Comparison of ENCODE assay signal across 8 cellular contexts in the genomic region with DNA sequence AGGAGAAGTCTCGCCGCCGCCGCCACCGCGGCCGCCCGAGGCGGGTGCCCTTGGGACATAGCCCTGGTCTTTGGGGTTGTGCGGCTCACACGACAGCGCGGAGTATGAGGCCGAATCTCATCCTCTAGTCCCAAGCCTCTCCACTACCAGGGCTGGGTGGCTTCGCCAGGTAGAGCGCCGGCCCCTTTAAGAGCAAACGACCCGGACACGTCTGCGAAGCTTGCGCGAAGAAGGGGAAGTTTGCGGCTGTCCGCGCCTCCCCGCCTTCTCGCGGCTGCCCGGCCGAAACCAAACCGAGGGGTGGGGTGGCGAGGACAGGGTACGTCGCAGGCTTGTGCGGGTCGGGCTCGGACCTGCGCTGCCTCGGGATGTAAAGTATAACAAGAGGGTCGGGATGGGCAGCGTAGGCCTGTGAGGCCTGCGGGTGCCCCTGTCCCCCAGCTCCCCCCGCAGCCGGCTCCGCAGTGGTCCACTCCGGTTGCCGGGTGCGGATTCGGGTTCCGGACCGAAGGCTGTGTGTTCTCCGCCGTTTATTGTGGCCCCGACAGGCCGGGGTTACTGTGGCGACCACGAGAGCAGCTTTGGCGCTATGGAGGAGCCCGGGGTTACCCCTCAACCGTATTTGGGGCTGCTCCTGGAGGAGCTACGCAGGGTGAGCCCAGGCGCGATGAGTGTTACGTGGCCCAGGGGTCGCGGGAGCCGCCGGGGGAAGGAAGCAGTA. TPM values are rescaled to one million over a fixed set of nuclear protein-coding genes. Genes with fewer than 3 reads are reported as not detected.
A peak's percentile ranks its signal among the peaks of the same experiment; 100 is the strongest.
DNase-seq lines count a peak whose midpoint lies in the region; ATAC-seq, FAIRE-seq and TF ChIP-seq lines count a peak whose summit lies in the region.

No MANE protein-coding gene starts in this region.

- H3K9me2 ChIP-seq in GM23338 (ENCODE audit: insufficient read depth), result no peaks in the 10 kb centered on the region

- H3K36me3 ChIP-seq in GM23338 (ENCODE audit: insufficient read depth) (no peaks in the 10 kb centered on the region), neutrophil (no peaks in the 10 kb centered on the region)

- peak overlapping the region; percentile 90 for H3K4me3 Mint-ChIP-seq in GM23338

- H3K27me3 Mint-ChIP-seq in GM23338 (ENCODE audit: insufficient read depth, low read depth, poor library complexity), result peaks cover 3% of the 10 kb centered on the region

- no peaks in the 10 kb centered on the region for H4K20me1 ChIP-seq in GM23338 (replicated peaks; ENCODE audit: insufficient read depth)

- peak; percentile 90 for ATAC-seq in GM23338

- peak; percentile 92 for DNase-seq in G401 (ENCODE audit: low spot score)
- peak; percentile 90 for DNase-seq in GM23338 (ENCODE audit: low spot score)
- DNase-seq in Kasumi-1 (lab: John Stamatoyannopoulos, UW), result peak; percentile 82 to 85
- DNase-seq in SIG-M5 treated with dmso at 0.1 percent for 504 hours (lab: John Stamatoyannopoulos, UW; ENCODE audit: unreplicated experiment), result peak; percentile 78
- DNase-seq in activated naive CD4-positive, alpha-beta T cell (lab: John Stamatoyannopoulos, UW), result peak; percentile 47 to 73 (median 60)
- DNase-seq in frontal cortex (ENCODE audit: low spot score in 2 of 2), result peak; percentile 60 to 66
- peak; percentile 79 for DNase-seq in superior temporal gyrus (ENCODE audit: extremely low spot score)

- peak overlapping the region; percentile 95 for H2AFZ ChIP-seq in GM23338

- FAIRE-seq in frontal cortex (lab: Jason Lieb, UNC), result no peak

- peak overlapping the region; percentile 90 for H3K4me2 ChIP-seq in GM23338

- no peaks in the 10 kb centered on the region for H3K9me3 ChIP-seq in neutrophil

- peaks cover 19% of the 10 kb centered on the region for H3K4me1 Mint-ChIP-seq in GM23338

- H3K79me2 ChIP-seq in GM23338 (replicated peaks; ENCODE audit: insufficient read depth), result peaks cover 42% of the 10 kb centered on the region

- H3K27ac Mint-ChIP-seq in GM23338, result peak overlapping the region; percentile 96

- TF ChIP-seq CTCF in GM23338 (conservative IDR thresholded peaks at IDR 0.05; ENCODE audit: low read depth in 2 of 2), result no peak
- TF ChIP-seq CTCF in neutrophil (IDR thresholded peaks at IDR 0.05), result peak; percentile 25

- H3K4me3 ChIP-seq in GM23338 (peak overlapping the region; percentile 68), neutrophil (ENCODE audit: low read depth in 1 of 2, low read length in 1 of 2) (peak overlapping the region; percentile 87 to 99)

- H3K36me3 Mint-ChIP-seq in GM23338 (ENCODE audit: low read depth), result peaks cover 17% of the 10 kb centered on the region

- H3K4me1 ChIP-seq in GM23338 (ENCODE audit: insufficient read depth) (peaks cover 13% of the 10 kb centered on the region), neutrophil (ENCODE audit: control insufficient read depth in 1 of 2, insufficient read depth in 1 of 2, low read depth in 1 of 2, low read length in 1 of 2) (peaks cover 32 to 33% of the 10 kb centered on the region in 2 experiments)

- H3K27ac ChIP-seq in GM23338 (ENCODE audit: low read depth), result peak overlapping the region; percentile 85
- peak overlapping the region; percentile 99 for H3K27ac ChIP-seq in neutrophil

- no peaks in the 10 kb centered on the region; the same call in 1 of the 2 replicates for H3F3A ChIP-seq in GM23338 (replicated peaks; ENCODE audit: low read depth)

- peaks cover 12% of the 10 kb centered on the region; the same call in 1 of the 2 replicates for H3K27me3 ChIP-seq in GM23338 (ENCODE audit: insufficient read depth)
- no peaks in the 10 kb centered on the region for H3K27me3 ChIP-seq in neutrophil

- in situ Hi-C loops in G401 (cut with HindIII; ENCODE audit: low sequenced_read_pairs), result no loop called here

- H3K9me3 Mint-ChIP-seq in GM23338, result peaks cover 22% of the 10 kb centered on the region

TF ChIP-seq in GM23338, 12 proteins besides CTCF, POLR2A, EP300 and RAD21 (continues in another document):
- peak; percentile 56 for TF ChIP-seq POLR2AphosphoS5 (IDR thresholded peaks at IDR 0.05; ENCODE audit: low read depth)
- TF ChIP-seq, protein P1, sequence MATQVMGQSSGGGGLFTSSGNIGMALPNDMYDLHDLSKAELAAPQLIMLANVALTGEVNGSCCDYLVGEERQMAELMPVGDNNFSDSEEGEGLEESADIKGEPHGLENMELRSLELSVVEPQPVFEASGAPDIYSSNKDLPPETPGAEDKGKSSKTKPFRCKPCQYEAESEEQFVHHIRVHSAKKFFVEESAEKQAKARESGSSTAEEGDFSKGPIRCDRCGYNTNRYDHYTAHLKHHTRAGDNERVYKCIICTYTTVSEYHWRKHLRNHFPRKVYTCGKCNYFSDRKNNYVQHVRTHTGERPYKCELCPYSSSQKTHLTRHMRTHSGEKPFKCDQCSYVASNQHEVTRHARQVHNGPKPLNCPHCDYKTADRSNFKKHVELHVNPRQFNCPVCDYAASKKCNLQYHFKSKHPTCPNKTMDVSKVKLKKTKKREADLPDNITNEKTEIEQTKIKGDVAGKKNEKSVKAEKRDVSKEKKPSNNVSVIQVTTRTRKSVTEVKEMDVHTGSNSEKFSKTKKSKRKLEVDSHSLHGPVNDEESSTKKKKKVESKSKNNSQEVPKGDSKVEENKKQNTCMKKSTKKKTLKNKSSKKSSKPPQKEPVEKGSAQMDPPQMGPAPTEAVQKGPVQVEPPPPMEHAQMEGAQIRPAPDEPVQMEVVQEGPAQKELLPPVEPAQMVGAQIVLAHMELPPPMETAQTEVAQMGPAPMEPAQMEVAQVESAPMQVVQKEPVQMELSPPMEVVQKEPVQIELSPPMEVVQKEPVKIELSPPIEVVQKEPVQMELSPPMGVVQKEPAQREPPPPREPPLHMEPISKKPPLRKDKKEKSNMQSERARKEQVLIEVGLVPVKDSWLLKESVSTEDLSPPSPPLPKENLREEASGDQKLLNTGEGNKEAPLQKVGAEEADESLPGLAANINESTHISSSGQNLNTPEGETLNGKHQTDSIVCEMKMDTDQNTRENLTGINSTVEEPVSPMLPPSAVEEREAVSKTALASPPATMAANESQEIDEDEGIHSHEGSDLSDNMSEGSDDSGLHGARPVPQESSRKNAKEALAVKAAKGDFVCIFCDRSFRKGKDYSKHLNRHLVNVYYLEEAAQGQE (IDR thresholded peaks at IDR 0.05; ENCODE audit: unreplicated experiment), result no peak
- no peak for TF ChIP-seq NANOG (IDR thresholded peaks at IDR 0.05; ENCODE audit: borderline replicate concordance)
- TF ChIP-seq EZH2phosphoT487 (IDR thresholded peaks at IDR 0.05; ENCODE audit: unreplicated experiment), result no peak
- no peak for TF ChIP-seq ZNF114 (CRISPR knock-in tag; IDR thresholded peaks at IDR 0.05)
- TF ChIP-seq JUNB (IDR thresholded peaks at IDR 0.05; ENCODE audit: unreplicated experiment), result no peak

RNA-seq across cellular contexts. Expression of a gene that starts 33.3 kb away (rescaled TPM):
- 12.1 and 22.2 TPM in 2 replicates for total RNA-seq in G401 (2014; rRNA removed; shearing (Covaris generic))
- 8.5 and 10.9 TPM in 2 replicates for total RNA-seq in GM23338 (2014; rRNA removed; shearing (Covaris generic))
- polyA plus RNA-seq in GM23338 (2016; fragmentation: Nextera tagmentation; extraction: Ambion mirVana), result 8.6 and 9.5 TPM in 2 replicates
- 24.5 TPM for total RNA-seq in frontal cortex

Comparison
In these comparisons a context has a peak if more than half of its experiments do, and no peak if none do; other contexts are left out.
1. Peak in every context shown above with its lines: DNase-seq, ATAC-seq, H3K4me3 ChIP-seq and H3K27ac ChIP-seq.